Comparison of ENCODE assay signal across 40 cellular contexts in genomic region chr7:86750124-86750523, GRCh38.
"Had no signal": no experiment of that assay in that cellular context is flagged by ENCODE, and none has a peak within 500 bp of the region (broad histone marks: within the 10 kb centered on the region; RNA-seq: fewer than 3 reads in every experiment).

No MANE protein-coding gene starts in this region.

- H3K4me3 ChIP-seq: adrenal gland, ascending aorta, body of pancreas, breast epithelium, cardiac muscle cell had no signal

- H3K4me1 Mint-ChIP-seq: activated naive CD4-positive, alpha-beta T cell treated with anti-CD3 and anti-CD28 coated beads, Interleukin-2, amount 10 ng/mL, durations not matched to agents 7 days and 5 days; activated naive CD4-positive, alpha-beta T cell treated with anti-CD3 and anti-CD28 coated beads, Interleukin-2, amount 50 U/mL, for 24 hours; activated naive CD8-positive, alpha-beta T cell treated with anti-CD3 and anti-CD28 coated beads for 36 hours; activated naive CD8-positive, alpha-beta T cell treated with anti-CD3 and anti-CD28 coated beads, Interleukin-2, amount 10 ng/mL, durations not matched to agents 7 days and 5 days; activated naive CD8-positive, alpha-beta T cell treated with anti-CD3 and anti-CD28 coated beads, Interleukin-2, amount 50 U/mL, for 24 hours; activated T-helper 17 cell treated with anti-CD3 and anti-CD28 coated beads, Interleukin-2, amount 50 U/mL, for 72 hours; central memory CD8-positive, alpha-beta T cell had no signal

- ATAC-seq: activated naive CD4-positive, alpha-beta T cell treated with anti-CD3 and anti-CD28 coated beads, Interleukin-2, amount 50 U/mL, for 72 hours; activated naive CD8-positive, alpha-beta T cell treated with anti-CD3 and anti-CD28 coated beads, Interleukin-2, amount 50 U/mL, for 24 hours; activated T-cell treated with anti-CD3 and anti-CD28 coated beads, Interleukin-2, amount 50 U/mL, for 4 hours; activated T-cell treated with anti-CD3 and anti-CD28 coated beads, Interleukin-2, amount 50 U/mL, for 72 hours; activated T-helper 17 cell treated with anti-CD3 and anti-CD28 coated beads, Interleukin-2, amount 50 U/mL, for 72 hours; body of pancreas had no signal

- H3K9me3 Mint-ChIP-seq: activated naive CD4-positive, alpha-beta T cell treated with anti-CD3 and anti-CD28 coated beads for 36 hours; activated naive CD4-positive, alpha-beta T cell treated with anti-CD3 and anti-CD28 coated beads, Interleukin-2, amount 10 ng/mL, durations not matched to agents 7 days and 5 days; activated naive CD4-positive, alpha-beta T cell treated with anti-CD3 and anti-CD28 coated beads, Interleukin-2, amount 50 U/mL, for 24 hours; activated naive CD4-positive, alpha-beta T cell treated with anti-CD3 and anti-CD28 coated beads, Interleukin-2, amount 50 U/mL, for 72 hours; activated naive CD8-positive, alpha-beta T cell treated with anti-CD3 and anti-CD28 coated beads for 36 hours; activated naive CD8-positive, alpha-beta T cell treated with anti-CD3 and anti-CD28 coated beads, Interleukin-2, amount 10 ng/mL, durations not matched to agents 7 days and 5 days; activated naive CD8-positive, alpha-beta T cell treated with anti-CD3 and anti-CD28 coated beads, Interleukin-2, amount 50 U/mL, for 24 hours; activated T-cell treated with anti-CD3 and anti-CD28 coated beads, Interleukin-2, amount 50 U/mL, for 24 hours; activated T-cell treated with anti-CD3 and anti-CD28 coated beads, Interleukin-2, amount 50 U/mL, for 4 hours; activated T-cell treated with anti-CD3 and anti-CD28 coated beads, Interleukin-2, amount 50 U/mL, for 72 hours; activated T-helper 1 cell treated with anti-CD3 and anti-CD28 coated beads, Interleukin-12 subunit alpha, Interleukin-12 subunit beta, Interleukin-2, Interleukin-4 antibody, amounts not matched to agents 30 ng/mL and 10 ng/mL and 1 ng/mL, durations not matched to agents 14 hours and 24 hours and 36 hours; activated T-helper 17 cell treated with anti-CD3 and anti-CD28 coated beads, Interleukin-2, amount 50 U/mL, for 72 hours; activated T-helper 2 cell treated with anti-CD3 and anti-CD28 coated beads, Interferon-gamma antibody, Interleukin-2, Interleukin-4, amounts not matched to agents 10 μg/mL and 5 μg/mL and 100 μg/mL, durations not matched to agents 14 hours and 24 hours and 36 hours; brain; central memory CD8-positive, alpha-beta T cell had no signal

- H3K36me3 Mint-ChIP-seq: activated naive CD4-positive, alpha-beta T cell treated with anti-CD3 and anti-CD28 coated beads, Interleukin-2, amount 10 ng/mL, durations not matched to agents 7 days and 5 days; activated naive CD4-positive, alpha-beta T cell treated with anti-CD3 and anti-CD28 coated beads, Interleukin-2, amount 50 U/mL, for 24 hours; activated naive CD4-positive, alpha-beta T cell treated with anti-CD3 and anti-CD28 coated beads, Interleukin-2, amount 50 U/mL, for 72 hours; activated naive CD8-positive, alpha-beta T cell; activated naive CD8-positive, alpha-beta T cell treated with anti-CD3 and anti-CD28 coated beads for 36 hours; activated naive CD8-positive, alpha-beta T cell treated with anti-CD3 and anti-CD28 coated beads, Interleukin-2, amount 10 ng/mL, durations not matched to agents 7 days and 5 days; brain had no signal

- H3K27me3 ChIP-seq: adrenal gland, ascending aorta, body of pancreas, brain microvascular endothelial cell, breast epithelium, cardiac muscle cell had no signal

- H3K9me3 ChIP-seq: adrenal gland, ascending aorta, body of pancreas, breast epithelium had no signal

- H3K27me3 Mint-ChIP-seq: activated naive CD4-positive, alpha-beta T cell treated with anti-CD3 and anti-CD28 coated beads, Interleukin-2, amount 10 ng/mL, durations not matched to agents 7 days and 5 days; activated naive CD4-positive, alpha-beta T cell treated with anti-CD3 and anti-CD28 coated beads, Interleukin-2, amount 50 U/mL, for 24 hours; activated naive CD8-positive, alpha-beta T cell treated with anti-CD3 and anti-CD28 coated beads for 36 hours; activated naive CD8-positive, alpha-beta T cell treated with anti-CD3 and anti-CD28 coated beads, Interleukin-2, amount 50 U/mL, for 24 hours; activated T-cell treated with anti-CD3 and anti-CD28 coated beads, Interleukin-2, amount 50 U/mL, for 24 hours; activated T-helper 17 cell treated with anti-CD3 and anti-CD28 coated beads, Interleukin-2, amount 50 U/mL, for 72 hours; central memory CD8-positive, alpha-beta T cell had no signal

- DNase-seq: activated effector memory CD4-positive, alpha-beta T cell treated with anti-CD3 and anti-CD28 coated beads, Interleukin-2, amount 50 U/mL, for 16 hours; activated effector memory CD4-positive, alpha-beta T cell treated with Interleukin-2 at 50 U/mL for 16 hours; activated gamma-delta T cell; activated gamma-delta T cell treated with Interleukin-2 at 50 U/mL for 16 hours; activated naive CD4-positive, alpha-beta T cell; activated naive CD4-positive, alpha-beta T cell treated with anti-CD3 and anti-CD28 coated beads for 36 hours; activated naive CD4-positive, alpha-beta T cell treated with anti-CD3 and anti-CD28 coated beads, Interleukin-2, amount 10 ng/mL, durations not matched to agents 7 days and 5 days; activated naive CD4-positive, alpha-beta T cell treated with anti-CD3 and anti-CD28 coated beads, Interleukin-2, amount 50 U/mL, for 16 hours; activated naive CD4-positive, alpha-beta T cell treated with Interleukin-2 at 50 U/mL for 16 hours; activated naive CD8-positive, alpha-beta T cell treated with anti-CD3 and anti-CD28 coated beads for 36 hours; activated naive CD8-positive, alpha-beta T cell treated with anti-CD3 and anti-CD28 coated beads, Interleukin-2, amount 10 ng/mL, durations not matched to agents 7 days and 5 days; activated naive CD8-positive, alpha-beta T cell treated with anti-CD3 and anti-CD28 coated beads, Interleukin-2, amount 50 U/mL, for 24 hours; activated T-cell treated with anti-CD3 and anti-CD28 coated beads, Interleukin-2, amount 50 U/mL, for 1 hour; activated T-cell treated with anti-CD3 and anti-CD28 coated beads, Interleukin-2, amount 50 U/mL, for 24 hours; activated T-cell treated with anti-CD3 and anti-CD28 coated beads, Interleukin-2, amount 50 U/mL, for 4 hours; activated T-cell treated with anti-CD3 and anti-CD28 coated beads, Interleukin-2, amount 50 U/mL, for 48 hours; activated T-cell treated with anti-CD3 and anti-CD28 coated beads, Interleukin-2, amount 50 U/mL, for 72 hours; adrenal gland; amniotic stem cell; amygdala; anterior cingulate cortex; aorta; body of pancreas; brain microvascular endothelial cell; caudate nucleus; central memory CD4-positive, alpha-beta T cell; cerebellar nuclear complex had no signal

- H3K27ac ChIP-seq: adrenal gland, ascending aorta, body of pancreas, brain microvascular endothelial cell, breast epithelium, cardiac muscle cell had no signal

- H3K36me3 ChIP-seq: adrenal gland, ascending aorta, brain microvascular endothelial cell, breast epithelium, cardiac muscle cell had no signal

- FAIRE-seq: astrocyte, bronchial epithelial cell had no signal

- H3K4me3 Mint-ChIP-seq: activated naive CD4-positive, alpha-beta T cell treated with anti-CD3 and anti-CD28 coated beads for 36 hours; activated naive CD4-positive, alpha-beta T cell treated with anti-CD3 and anti-CD28 coated beads, Interleukin-2, amount 10 ng/mL, durations not matched to agents 7 days and 5 days; activated naive CD4-positive, alpha-beta T cell treated with anti-CD3 and anti-CD28 coated beads, Interleukin-2, amount 50 U/mL, for 24 hours; activated naive CD8-positive, alpha-beta T cell; activated naive CD8-positive, alpha-beta T cell treated with anti-CD3 and anti-CD28 coated beads for 36 hours; activated naive CD8-positive, alpha-beta T cell treated with anti-CD3 and anti-CD28 coated beads, Interleukin-2, amount 10 ng/mL, durations not matched to agents 7 days and 5 days; activated naive CD8-positive, alpha-beta T cell treated with anti-CD3 and anti-CD28 coated beads, Interleukin-2, amount 50 U/mL, for 24 hours; activated T-cell treated with anti-CD3 and anti-CD28 coated beads, Interleukin-2, amount 50 U/mL, for 24 hours; activated T-cell treated with anti-CD3 and anti-CD28 coated beads, Interleukin-2, amount 50 U/mL, for 4 hours; activated T-cell treated with anti-CD3 and anti-CD28 coated beads, Interleukin-2, amount 50 U/mL, for 72 hours; activated T-helper 1 cell treated with anti-CD3 and anti-CD28 coated beads, Interleukin-12 subunit alpha, Interleukin-12 subunit beta, Interleukin-2, Interleukin-4 antibody, amounts not matched to agents 30 ng/mL and 10 ng/mL and 1 ng/mL, durations not matched to agents 14 hours and 24 hours and 36 hours; activated T-helper 17 cell treated with anti-CD3 and anti-CD28 coated beads, Interleukin-2, amount 50 U/mL, for 72 hours; brain; central memory CD8-positive, alpha-beta T cell had no signal

- H3K27ac Mint-ChIP-seq: activated naive CD4-positive, alpha-beta T cell treated with anti-CD3 and anti-CD28 coated beads for 36 hours; activated naive CD4-positive, alpha-beta T cell treated with anti-CD3 and anti-CD28 coated beads, Interleukin-2, amount 10 ng/mL, durations not matched to agents 7 days and 5 days; activated naive CD4-positive, alpha-beta T cell treated with anti-CD3 and anti-CD28 coated beads, Interleukin-2, amount 50 U/mL, for 24 hours; activated naive CD4-positive, alpha-beta T cell treated with anti-CD3 and anti-CD28 coated beads, Interleukin-2, amount 50 U/mL, for 72 hours; activated naive CD8-positive, alpha-beta T cell; activated naive CD8-positive, alpha-beta T cell treated with anti-CD3 and anti-CD28 coated beads for 36 hours; activated naive CD8-positive, alpha-beta T cell treated with anti-CD3 and anti-CD28 coated beads, Interleukin-2, amount 10 ng/mL, durations not matched to agents 7 days and 5 days; activated naive CD8-positive, alpha-beta T cell treated with anti-CD3 and anti-CD28 coated beads, Interleukin-2, amount 50 U/mL, for 24 hours; activated T-cell treated with anti-CD3 and anti-CD28 coated beads, Interleukin-2, amount 50 U/mL, for 24 hours; activated T-cell treated with anti-CD3 and anti-CD28 coated beads, Interleukin-2, amount 50 U/mL, for 72 hours; activated T-helper 1 cell treated with anti-CD3 and anti-CD28 coated beads, Interleukin-12 subunit alpha, Interleukin-12 subunit beta, Interleukin-2, Interleukin-4 antibody, amounts not matched to agents 30 ng/mL and 10 ng/mL and 1 ng/mL, durations not matched to agents 14 hours and 24 hours and 36 hours; activated T-helper 17 cell treated with anti-CD3 and anti-CD28 coated beads, Interleukin-2, amount 50 U/mL, for 72 hours; activated T-helper 2 cell treated with anti-CD3 and anti-CD28 coated beads, Interferon-gamma antibody, Interleukin-2, Interleukin-4, amounts not matched to agents 10 μg/mL and 5 μg/mL and 100 μg/mL, durations not matched to agents 14 hours and 24 hours and 36 hours had no signal

- H3K4me1 ChIP-seq: adrenal gland, ascending aorta, breast epithelium had no signal
